ENCODE assay signal across 19 cellular contexts in the genomic region with DNA sequence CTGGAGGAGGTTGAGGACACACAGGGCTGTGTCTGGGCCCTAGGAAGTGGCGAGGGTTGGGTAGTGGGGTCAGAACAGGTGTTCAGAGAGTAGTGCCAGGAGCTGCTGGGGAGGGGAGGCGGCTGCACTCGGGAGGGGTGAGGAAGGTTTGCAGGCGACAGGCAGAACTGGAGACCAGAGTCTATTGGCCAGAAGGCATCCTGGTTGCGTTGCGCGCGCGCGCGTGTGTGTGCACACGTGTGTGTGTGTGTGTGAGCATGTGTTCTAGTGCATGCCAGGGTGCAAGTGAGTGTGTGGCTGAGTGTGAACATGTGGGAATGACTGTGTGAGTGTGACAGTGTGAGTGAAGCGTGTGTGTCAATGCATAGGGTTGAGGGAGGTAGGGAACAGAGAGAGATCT.
DNase-seq lines count a peak whose midpoint lies in the region; ATAC-seq, FAIRE-seq and TF ChIP-seq lines count a peak whose summit lies in the region.
"Had no signal": no experiment of that assay in that cellular context is flagged by ENCODE, and none has a peak within 500 bp of the region (broad histone marks: within the 10 kb centered on the region; RNA-seq: fewer than 3 reads in every experiment).

No MANE protein-coding gene starts in this region.

- CTCF ChIA-PET in K562 (lab: Yijun Ruan, JAX; ENCODE audit: low intra/inter-chr PET ratio) = no interaction called here

- 48% methylated on average over 13 of the region's 13 CpGs for WGBS in K562 (ENCODE audit: insufficient coverage, low coverage, missing lambda C conversion rate)
- no CpG with 5 or more reads among the region's 13 CpGs for WGBS in neuronal stem cell (ENCODE audit: extremely low coverage in 2 of 2, insufficient read length in 2 of 2, insufficient replicate concordance in 1 of 2), 2 donors
- WGBS in hepatocyte (ENCODE audit: low lambda C conversion rate, missing lambda C conversion rate) = 97% methylated on average over 13 of the region's 13 CpGs

- no peak for TF ChIP-seq EP300 in K562 (IDR thresholded peaks at IDR 0.05; ENCODE audit: low read length)

- no peaks in the 10 kb centered on the region for H3K9me2 ChIP-seq in hepatocyte (replicated peaks; ENCODE audit: insufficient read depth)

- TF ChIP-seq CTCF in natural killer cell (IDR thresholded peaks at IDR 0.05) = no peak
- TF ChIP-seq CTCF in K562 (IDR thresholded peaks at IDR 0.05 in 2 of 3, conservative IDR thresholded peaks at IDR 0.05 in 1 of 3; ENCODE audit: insufficient read depth in 2 of 3, low read depth in 1 of 3, low read length in 3 of 3) = no peak
- no peak for TF ChIP-seq CTCF in hepatocyte (IDR thresholded peaks at IDR 0.05; ENCODE audit: poor library complexity)

- peak overlapping the region; percentile 40 for H2AK5ac ChIP-seq in neuronal stem cell (ENCODE audit: low read depth, low read length)

- no peak overlapping the region for H3K27ac Mint-ChIP-seq in natural killer cell treated with Interleukin-12 subunit alpha and Interleukin-12 subunit beta and Interleukin-15 and Interleukin-18, amount 100 ng/mL, for 72 hours
- no peak overlapping the region for H3K27ac Mint-ChIP-seq in natural killer cell
- no peak overlapping the region for H3K27ac Mint-ChIP-seq in stimulated activated naive CD8-positive, alpha-beta T cell treated with anti-CD3 and anti-CD28 coated beads, Interleukin-15, amount 100 ng/mL, for 72 hours
- H3K27ac Mint-ChIP-seq: CD4-positive, alpha-beta T cell; GM23338; HFFc6 had no signal

- no peaks in the 10 kb centered on the region for H3K9me1 ChIP-seq in K562 (ENCODE audit: control insufficient read depth, insufficient read depth, low read length)

- ATAC-seq in natural killer cell treated with Interleukin-12 subunit alpha and Interleukin-12 subunit beta and Interleukin-15 and Interleukin-18, amount 100 ng/mL, for 72 hours = no peak
- ATAC-seq in natural killer cell (no peak), K562 (no peak)
- ATAC-seq in stimulated activated naive CD8-positive, alpha-beta T cell treated with anti-CD3 and anti-CD28 coated beads, Interleukin-15, amount 100 ng/mL, for 72 hours = no peak
- ATAC-seq: GM12878 had no signal

- no peak overlapping the region for H3K4ac ChIP-seq in neuronal stem cell (ENCODE audit: low read length)

- H2BK15ac ChIP-seq in neuronal stem cell (ENCODE audit: low read length) = no peak overlapping the region

- H3K27ac ChIP-seq in K562 (ENCODE audit: extremely low read depth, low read depth, low read length) = no peak overlapping the region
- H3K27ac ChIP-seq in neuronal stem cell (replicated peaks; ENCODE audit: low read length) = no peak overlapping the region
- H3K27ac ChIP-seq in hepatocyte = no peak overlapping the region

- H3K36me3 ChIP-seq in K562 (ENCODE audit: control insufficient read depth, insufficient read depth, low read length) = no peaks in the 10 kb centered on the region
- peaks cover 0 to 2% of the 10 kb centered on the region in 2 donors for H3K36me3 ChIP-seq in neuronal stem cell (replicated peaks in 1 of 2; ENCODE audit: control insufficient read depth in 2 of 2, insufficient read depth in 2 of 2, low read length in 2 of 2)
- H3K36me3 ChIP-seq in hepatocyte (replicated peaks; ENCODE audit: insufficient read depth, low read depth) = no peaks in the 10 kb centered on the region
- H3K36me3 ChIP-seq: HAP-1 had no signal

- intact Hi-C loops in natural killer cell (cut with micrococcal nuclease) (no loop called here), K562 (cut with micrococcal nuclease) (no loop called here)

- H3K79me1 ChIP-seq in neuronal stem cell (ENCODE audit: low read depth, low read length) = no peaks in the 10 kb centered on the region

- no peak overlapping the region for H3K4me3 Mint-ChIP-seq in natural killer cell treated with Interleukin-12 subunit alpha and Interleukin-12 subunit beta and Interleukin-15 and Interleukin-18, amount 100 ng/mL, for 72 hours
- H3K4me3 Mint-ChIP-seq in natural killer cell = no peak overlapping the region
- no peak overlapping the region for H3K4me3 Mint-ChIP-seq in stimulated activated naive CD8-positive, alpha-beta T cell treated with anti-CD3 and anti-CD28 coated beads, Interleukin-15, amount 100 ng/mL, for 72 hours
- H3K4me3 Mint-ChIP-seq: CD4-positive, alpha-beta T cell; GM23338; HFFc6 had no signal

- POLR2A ChIA-PET in K562 (lab: Yijun Ruan, JAX) = no interaction called here

- H2AFZ ChIP-seq in K562 (ENCODE audit: low read depth, low read length) (no peak overlapping the region), neuronal stem cell (ENCODE audit: low read length) (no peak overlapping the region), hepatocyte (no peak overlapping the region)
- H2AFZ ChIP-seq: GM23338 had no signal

- H3K9me3 ChIP-seq in K562 (replicated peaks; ENCODE audit: control insufficient read depth, insufficient read depth, low read depth, low read length) (no peaks in the 10 kb centered on the region), neuronal stem cell (replicated peaks in 1 of 2; ENCODE audit: control insufficient read depth in 2 of 2, insufficient read depth in 1 of 2, low read depth in 1 of 2, low read length in 2 of 2) (no peaks in the 10 kb centered on the region), hepatocyte (ENCODE audit: low read depth) (no peaks in the 10 kb centered on the region)
- H3K9me3 ChIP-seq: HAP-1 had no signal

- H3K14ac ChIP-seq in neuronal stem cell (ENCODE audit: low read length) = peak overlapping the region; percentile 92

- H3K36me3 Mint-ChIP-seq in natural killer cell treated with Interleukin-12 subunit alpha and Interleukin-12 subunit beta and Interleukin-15 and Interleukin-18, amount 100 ng/mL, for 72 hours = no peaks in the 10 kb centered on the region
- H3K36me3 Mint-ChIP-seq in natural killer cell = no peaks in the 10 kb centered on the region

- H3K4me3 ChIP-seq in K562 = no peak overlapping the region
- H3K4me3 ChIP-seq in neuronal stem cell (ENCODE audit: low read length in 2 of 2) = peak overlapping the region in 1 of 2 donors; percentile 61
- H3K4me3 ChIP-seq in hepatocyte = no peak overlapping the region
- H3K4me3 ChIP-seq: GM12878, GM23338, HAP-1 had no signal

- H3K4me1 ChIP-seq in K562 (replicated peaks in 1 of 2; ENCODE audit: control insufficient read depth in 2 of 2, insufficient read depth in 2 of 2, low read length in 2 of 2) (peaks cover 0 to 3% of the 10 kb centered on the region in 2 experiments; a peak in 1 of 5 replicates), neuronal stem cell (ENCODE audit: control insufficient read depth in 2 of 2, insufficient read depth in 1 of 2, low read depth in 1 of 2, low read length in 2 of 2) (no peaks in the 10 kb centered on the region), hepatocyte (ENCODE audit: insufficient read depth) (no peaks in the 10 kb centered on the region)

- no peak overlapping the region for H3K23ac ChIP-seq in neuronal stem cell (ENCODE audit: low read depth, low read length, poor library complexity)

- H4K20me1 ChIP-seq in K562 (replicated peaks; ENCODE audit: control insufficient read depth, insufficient read depth, low read length) (peaks cover 8% of the 10 kb centered on the region; the same call in 1 of the 2 replicates), hepatocyte (ENCODE audit: insufficient read depth, poor library complexity, severe bottlenecking) (no peaks in the 10 kb centered on the region)

- TF ChIP-seq POLR2A in K562 (conservative IDR thresholded peaks at IDR 0.05) = no peak

- H2BK12ac ChIP-seq in neuronal stem cell (ENCODE audit: low read length) = peak overlapping the region; percentile 96

- no peak overlapping the region for H4K91ac ChIP-seq in neuronal stem cell (ENCODE audit: low read depth, low read length, poor library complexity)

- in situ Hi-C loops in K562 (cut with MboI) = no loop called here

- FAIRE-seq in K562 (lab: Jason Lieb, UNC) = no peak
- FAIRE-seq: GM12878, GM18507 had no signal

- H3K4me2 ChIP-seq in K562 (ENCODE audit: insufficient read depth, low read length) (no peak overlapping the region), neuronal stem cell (ENCODE audit: insufficient read depth, low read length, poor library complexity, severe bottlenecking) (no peak overlapping the region), hepatocyte (no peak overlapping the region)
- H3K4me2 ChIP-seq: GM23338 had no signal

- no peak overlapping the region for H3K9ac ChIP-seq in K562 (ENCODE audit: insufficient read depth in 1 of 2, low read depth in 2 of 2, low read length in 2 of 2)
- no peak overlapping the region for H3K9ac ChIP-seq in neuronal stem cell (ENCODE audit: low read depth, low read length, poor library complexity)

- H3K27me3 Mint-ChIP-seq in natural killer cell treated with Interleukin-12 subunit alpha and Interleukin-12 subunit beta and Interleukin-15 and Interleukin-18, amount 100 ng/mL, for 72 hours = peaks cover 14 to 25% of the 10 kb centered on the region in 2 donors
- H3K27me3 Mint-ChIP-seq in natural killer cell (ENCODE audit: low read depth in 2 of 2) = peaks cover 0 to 2% of the 10 kb centered on the region in 2 donors
- peaks cover 22% of the 10 kb centered on the region for H3K27me3 Mint-ChIP-seq in stimulated activated naive CD8-positive, alpha-beta T cell treated with anti-CD3 and anti-CD28 coated beads, Interleukin-15, amount 100 ng/mL, for 72 hours

- H2BK5ac ChIP-seq in neuronal stem cell (ENCODE audit: low read length) = no peak overlapping the region

- no peak for TF ChIP-seq RAD21 in K562 (CRISPR knock-in tag; conservative IDR thresholded peaks at IDR 0.05 in 1 of 2, IDR thresholded peaks at IDR 0.05 in 1 of 2)

- peak overlapping the region; percentile 62 for H3K18ac ChIP-seq in neuronal stem cell (ENCODE audit: low read length)

- H4K8ac ChIP-seq in neuronal stem cell (ENCODE audit: low read depth, low read length) = no peak overlapping the region

- H3K4me1 Mint-ChIP-seq in natural killer cell treated with Interleukin-12 subunit alpha and Interleukin-12 subunit beta and Interleukin-15 and Interleukin-18, amount 100 ng/mL, for 72 hours (ENCODE audit: low read depth in 2 of 2) = no peaks in the 10 kb centered on the region
- H3K4me1 Mint-ChIP-seq in natural killer cell = no peaks in the 10 kb centered on the region
- H3K4me1 Mint-ChIP-seq in stimulated activated naive CD8-positive, alpha-beta T cell treated with anti-CD3 and anti-CD28 coated beads, Interleukin-15, amount 100 ng/mL, for 72 hours = no peaks in the 10 kb centered on the region

- H3K79me2 ChIP-seq in K562 (ENCODE audit: control insufficient read depth, insufficient read depth, low read length) (no peaks in the 10 kb centered on the region), hepatocyte (no peaks in the 10 kb centered on the region)

- DNase-seq in natural killer cell treated with Interleukin-12 subunit alpha and Interleukin-12 subunit beta and Interleukin-15 and Interleukin-18, amount 100 ng/mL, for 72 hours (ENCODE audit: low spot score) = peak; percentile 29
- DNase-seq in natural killer cell (no peak), K562 (ENCODE audit: extremely low read depth in 1 of 4, low spot score in 3 of 4) (no peak), neuronal stem cell (ENCODE audit: low spot score) (no peak), DMS153 treated with DMSO at 0.1 percent for 48 hours (lab: John Stamatoyannopoulos, UW; ENCODE audit: unreplicated experiment) (no peak), hepatocyte (ENCODE audit: low spot score) (no peak)
- no peak for DNase-seq in stimulated activated naive CD8-positive, alpha-beta T cell treated with anti-CD3 and anti-CD28 coated beads, Interleukin-15, amount 100 ng/mL, for 72 hours
- DNase-seq: 8988T; ACHN; C1 segment of cervical spinal cord; Calu3; CD4-positive, alpha-beta T cell; DMS 273 treated with DMSO at 0.1 percent for 48 hours; DMS79; HFFc6 had no signal

- no peak overlapping the region for H2BK120ac ChIP-seq in neuronal stem cell (ENCODE audit: low read depth, low read length)

- BruUV-seq in K562 (replicated peaks; lab: Mats Ljungman, UMichigan) = no TSS peak

- H3K9me3 Mint-ChIP-seq in natural killer cell treated with Interleukin-12 subunit alpha and Interleukin-12 subunit beta and Interleukin-15 and Interleukin-18, amount 100 ng/mL, for 72 hours = no peaks in the 10 kb centered on the region
- H3K9me3 Mint-ChIP-seq in natural killer cell = no peaks in the 10 kb centered on the region
- H3K9me3 Mint-ChIP-seq in stimulated activated naive CD8-positive, alpha-beta T cell treated with anti-CD3 and anti-CD28 coated beads, Interleukin-15, amount 100 ng/mL, for 72 hours = no peaks in the 10 kb centered on the region
- H3K9me3 Mint-ChIP-seq: CD4-positive, alpha-beta T cell; GM23338; HFFc6 had no signal

- H3K27me3 ChIP-seq in K562 (ENCODE audit: control insufficient read depth in 2 of 2, insufficient read depth in 2 of 2, low read length in 2 of 2) (peaks cover 65 to 81% of the 10 kb centered on the region in 2 experiments), neuronal stem cell (ENCODE audit: control insufficient read depth in 3 of 3, insufficient read depth in 3 of 3, low read depth in 1 of 3, low read length in 3 of 3) (peaks cover 0 to 5% (median 0%) of the 10 kb centered on the region in 3 experiments), hepatocyte (no peaks in the 10 kb centered on the region)
